ENCODE assay signal across 1 cellular context in the genomic region with DNA sequence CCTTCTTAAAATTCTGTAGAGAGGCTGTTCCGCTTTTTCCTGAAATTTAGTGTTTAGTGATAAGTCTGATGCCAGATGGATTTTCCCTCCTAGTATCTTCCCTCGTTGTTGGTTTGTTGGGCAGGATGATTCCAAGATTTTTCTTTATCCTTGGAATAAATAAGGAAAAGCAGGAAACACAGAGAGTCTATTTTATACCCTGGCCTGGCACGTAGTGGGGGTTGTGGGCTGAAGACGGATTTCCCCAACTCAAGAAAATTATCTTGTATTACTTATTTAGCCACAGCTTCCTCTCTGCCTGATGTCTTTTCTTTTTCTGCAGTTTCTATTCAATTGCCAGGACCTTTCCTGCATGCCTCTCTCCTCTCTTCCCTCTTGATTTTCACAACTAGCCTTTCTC.
TF ChIP-seq lines count a peak whose summit lies in the region.

No MANE protein-coding gene starts in this region.

TF ChIP-seq in H1, 55 proteins besides CTCF, POLR2A, EP300 and RAD21:
- TF ChIP-seq CHD2 (IDR thresholded peaks at IDR 0.05; ENCODE audit: low read length), result no peak
- no peak for TF ChIP-seq GTF2F1 (IDR thresholded peaks at IDR 0.05; ENCODE audit: borderline replicate concordance, low read depth, low read length)
- TF ChIP-seq RBBP5 (IDR thresholded peaks at IDR 0.05; ENCODE audit: borderline replicate concordance, low read depth, low read length), result no peak
- no peak for TF ChIP-seq NRF1 (IDR thresholded peaks at IDR 0.05; ENCODE audit: low read depth, low read length)
- no peak for TF ChIP-seq EGR1 (IDR thresholded peaks at IDR 0.05; ENCODE audit: borderline replicate concordance, low read depth, low read length)
- TF ChIP-seq GABPA (IDR thresholded peaks at IDR 0.05; ENCODE audit: borderline replicate concordance, insufficient read depth, low read length), result no peak
- TF ChIP-seq KDM5A (IDR thresholded peaks at IDR 0.05; ENCODE audit: low read length), result no peak
- no peak for TF ChIP-seq RNF2 (IDR thresholded peaks at IDR 0.05; ENCODE audit: borderline replicate concordance, low read depth, low read length, missing control alignments, poor library complexity, severe bottlenecking)
- no peak for TF ChIP-seq TCF12 (IDR thresholded peaks at IDR 0.05; ENCODE audit: low read depth, low read length)
- no peak for TF ChIP-seq TAF1 (IDR thresholded peaks at IDR 0.05; ENCODE audit: low read depth, low read length)
- TF ChIP-seq JUN (IDR thresholded peaks at IDR 0.05; ENCODE audit: low read depth, low read length), result no peak
- TF ChIP-seq SAP30 (IDR thresholded peaks at IDR 0.05; ENCODE audit: insufficient read depth, insufficient replicate concordance, low read length), result no peak
- no peak for TF ChIP-seq SIN3A (conservative IDR thresholded peaks at IDR 0.05 in 1 of 2, IDR thresholded peaks at IDR 0.05 in 1 of 2; ENCODE audit: low read depth in 1 of 2, low read length in 2 of 2)
- TF ChIP-seq, protein P1, sequence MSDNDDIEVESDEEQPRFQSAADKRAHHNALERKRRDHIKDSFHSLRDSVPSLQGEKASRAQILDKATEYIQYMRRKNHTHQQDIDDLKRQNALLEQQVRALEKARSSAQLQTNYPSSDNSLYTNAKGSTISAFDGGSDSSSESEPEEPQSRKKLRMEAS (IDR thresholded peaks at IDR 0.05), result no peak
- TF ChIP-seq CTBP2 (IDR thresholded peaks at IDR 0.05; ENCODE audit: borderline replicate concordance, insufficient read depth, insufficient read length, low read length), result no peak
- TF ChIP-seq CEBPB (IDR thresholded peaks at IDR 0.05; ENCODE audit: low read depth, low read length), result no peak
- TF ChIP-seq BACH1 (IDR thresholded peaks at IDR 0.05; ENCODE audit: low read length), result no peak
- no peak for TF ChIP-seq FOSL1 (IDR thresholded peaks at IDR 0.05; ENCODE audit: insufficient read depth, low read depth, low read length)
- no peak for TF ChIP-seq EZH2 (IDR thresholded peaks at IDR 0.05; ENCODE audit: low read depth, low read length, severe bottlenecking)
